Comparison of ENCODE assay signal across 20 cellular contexts in genomic region chr2:88247531-88247930, GRCh38.
DNase-seq lines count a peak whose midpoint lies in the region; ATAC-seq and TF ChIP-seq lines count a peak whose summit lies in the region.
"Had no signal": no experiment of that assay in that cellular context is flagged by ENCODE, and none has a peak within 500 bp of the region (broad histone marks: within the 10 kb centered on the region; RNA-seq: fewer than 3 reads in every experiment).

No MANE protein-coding gene starts in this region.

- POLR2A ChIA-PET in SK-N-SH (lab: Yijun Ruan, JAX): no interaction called here

- H3K27ac ChIP-seq in SK-N-SH (ENCODE audit: low read depth in 2 of 2, low read length in 1 of 2): no peak overlapping the region
- H3K27ac ChIP-seq: cardiac muscle cell, spleen had no signal

- no peaks in the 10 kb centered on the region for H3K9me2 ChIP-seq in SK-N-SH

- no peaks in the 10 kb centered on the region for H3F3A ChIP-seq in SK-N-SH (replicated peaks; ENCODE audit: insufficient read depth)

- no peaks in the 10 kb centered on the region for H3K79me2 ChIP-seq in SK-N-SH (ENCODE audit: insufficient read depth)

- TF ChIP-seq CTCF in SK-N-SH (IDR thresholded peaks at IDR 0.05): no peak

- CTCF ChIA-PET in SK-N-SH (lab: Yijun Ruan, JAX): no interaction called here

- peaks cover 2 to 8% of the 10 kb centered on the region in 2 donors for H3K9me3 Mint-ChIP-seq in activated T-cell treated with anti-CD3 and anti-CD28 coated beads, Interleukin-2, amount 50 U/mL, for 72 hours
- peaks cover 0 to 7% of the 10 kb centered on the region in 2 donors for H3K9me3 Mint-ChIP-seq in effector memory CD8-positive, alpha-beta T cell

- H3K36me3 ChIP-seq in SK-N-SH (replicated peaks in 1 of 2; ENCODE audit: control insufficient read depth in 1 of 2, insufficient read depth in 2 of 2, low read length in 1 of 2): no peaks in the 10 kb centered on the region
- H3K36me3 ChIP-seq: cardiac muscle cell, spleen had no signal

- no peak for TF ChIP-seq RAD21 in SK-N-SH (IDR thresholded peaks at IDR 0.05; ENCODE audit: low read length)

- WGBS in SK-N-SH (ENCODE audit: low lambda C conversion rate): 33% methylated on average over 5 of the region's 6 CpGs

- no peaks in the 10 kb centered on the region for H4K20me1 ChIP-seq in SK-N-SH (ENCODE audit: insufficient read depth)

- no peaks in the 10 kb centered on the region for H3K4me1 Mint-ChIP-seq in activated T-cell treated with anti-CD3 and anti-CD28 coated beads, Interleukin-2, amount 50 U/mL, for 72 hours (ENCODE audit: low read depth)
- H3K4me1 Mint-ChIP-seq in effector memory CD8-positive, alpha-beta T cell (ENCODE audit: low read depth in 2 of 2): peaks cover 1 to 8% of the 10 kb centered on the region in 2 donors
- H3K4me1 Mint-ChIP-seq: activated B cell treated with CpG ODN at 0.5 μM for 24 hours had no signal

- no peak overlapping the region for H3K4me3 Mint-ChIP-seq in activated T-cell treated with anti-CD3 and anti-CD28 coated beads, Interleukin-2, amount 50 U/mL, for 72 hours
- no peak overlapping the region for H3K4me3 Mint-ChIP-seq in effector memory CD8-positive, alpha-beta T cell
- H3K4me3 Mint-ChIP-seq: activated B cell treated with CpG ODN at 0.5 μM for 24 hours had no signal

- no peak overlapping the region for H3K9ac ChIP-seq in SK-N-SH

- no peak for TF ChIP-seq EP300 in SK-N-SH (IDR thresholded peaks at IDR 0.05; ENCODE audit: borderline replicate concordance in 1 of 2, low read depth in 1 of 2, low read length in 1 of 2)

- H3K4me3 ChIP-seq in SK-N-SH (ENCODE audit: low read depth in 2 of 2, low read length in 1 of 2): no peak overlapping the region
- H3K4me3 ChIP-seq: cardiac muscle cell, spleen had no signal

- H3K9me3 ChIP-seq in SK-N-SH: no peaks in the 10 kb centered on the region

- peaks cover 0 to 6% of the 10 kb centered on the region in 2 experiments; a peak in 1 of 4 replicates for H3K4me1 ChIP-seq in SK-N-SH (ENCODE audit: control insufficient read depth in 1 of 2, insufficient read depth in 2 of 2, low read depth in 1 of 2, low read length in 1 of 2)
- H3K4me1 ChIP-seq: spleen had no signal

- peak; percentile 44 to 63 for ATAC-seq in activated T-cell treated with anti-CD3 and anti-CD28 coated beads, Interleukin-2, amount 50 U/mL, for 72 hours (replicated peaks in 1 of 2)
- peak; percentile 66 for ATAC-seq in effector memory CD8-positive, alpha-beta T cell (replicated peaks)
- ATAC-seq in GM18861 (IDR thresholded peaks at IDR 0.05; ENCODE audit: unreplicated experiment): no peak

- no peak overlapping the region for H3K27ac Mint-ChIP-seq in activated T-cell treated with anti-CD3 and anti-CD28 coated beads, Interleukin-2, amount 50 U/mL, for 72 hours
- H3K27ac Mint-ChIP-seq in effector memory CD8-positive, alpha-beta T cell: peak overlapping the region in 1 of 2 donors; percentile 41
- H3K27ac Mint-ChIP-seq: activated B cell treated with CpG ODN at 0.5 μM for 24 hours had no signal

- H3K36me3 Mint-ChIP-seq in activated T-cell treated with anti-CD3 and anti-CD28 coated beads, Interleukin-2, amount 50 U/mL, for 72 hours (ENCODE audit: insufficient read depth in 2 of 2): no peaks in the 10 kb centered on the region
- no peaks in the 10 kb centered on the region for H3K36me3 Mint-ChIP-seq in effector memory CD8-positive, alpha-beta T cell (ENCODE audit: insufficient read depth)

- H2AFZ ChIP-seq in SK-N-SH (ENCODE audit: low read depth): no peak overlapping the region

- no peaks in the 10 kb centered on the region for H3K27me3 ChIP-seq in SK-N-SH (ENCODE audit: insufficient read depth)
- H3K27me3 ChIP-seq: cardiac muscle cell had no signal

- H3K27me3 Mint-ChIP-seq in activated T-cell treated with anti-CD3 and anti-CD28 coated beads, Interleukin-2, amount 50 U/mL, for 72 hours (ENCODE audit: low read depth): peaks cover 17% of the 10 kb centered on the region
- H3K27me3 Mint-ChIP-seq in effector memory CD8-positive, alpha-beta T cell: peaks cover 0 to 25% of the 10 kb centered on the region in 2 donors

- DNase-seq in activated T-cell treated with anti-CD3 and anti-CD28 coated beads, Interleukin-2, amount 50 U/mL, for 72 hours: peak; percentile 4 to 5
- DNase-seq in activated T-cell treated with anti-CD3 and anti-CD28 coated beads, Interleukin-2, amount 50 U/mL, for 1 hour: no peak
- DNase-seq in HT1080 (ENCODE audit: low read depth) (peak; percentile 54), SK-N-SH (no peak)
- DNase-seq in effector memory CD8-positive, alpha-beta T cell: no peak
- peak; percentile 3 for DNase-seq in stimulated activated CD4-positive, alpha-beta T cell treated with anti-CD3 and anti-CD28 coated beads, Interleukin-2, amount 100 ng/mL, for 4 hours (ENCODE audit: low read depth)
- DNase-seq: activated B cell treated with CpG ODN at 0.5 μM for 24 hours; activated effector memory CD4-positive, alpha-beta T cell treated with Interleukin-2 at 50 U/mL for 16 hours; glutamatergic neuron; H7; kidney glomerular epithelial cell; mammary epithelial cell; MM.1S; NCI-H1436 treated with DMSO at 0.1 percent for 48 hours; NCI-H2171; NCI-H526 treated with DMSO at 0.1 percent for 48 hours; spleen; T1000 had no signal

- H3K4me2 ChIP-seq in SK-N-SH: no peak overlapping the region

TF ChIP-seq in SK-N-SH, 30 proteins besides CTCF, POLR2A, EP300 and RAD21:
- TF ChIP-seq TEAD4 (IDR thresholded peaks at IDR 0.05; ENCODE audit: borderline replicate concordance, insufficient read depth): no peak
- TF ChIP-seq CHD2 (IDR thresholded peaks at IDR 0.05; ENCODE audit: low read length, partially characterized antibody): no peak
- TF ChIP-seq GATA2 (CRISPR knock-in tag; IDR thresholded peaks at IDR 0.05): no peak
- no peak for TF ChIP-seq SMC3 (IDR thresholded peaks at IDR 0.05; ENCODE audit: low read depth, low read length)
- TF ChIP-seq, protein P1, sequence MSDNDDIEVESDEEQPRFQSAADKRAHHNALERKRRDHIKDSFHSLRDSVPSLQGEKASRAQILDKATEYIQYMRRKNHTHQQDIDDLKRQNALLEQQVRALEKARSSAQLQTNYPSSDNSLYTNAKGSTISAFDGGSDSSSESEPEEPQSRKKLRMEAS (IDR thresholded peaks at IDR 0.05; ENCODE audit: low read depth): no peak
- no peak for TF ChIP-seq ZBTB33 (IDR thresholded peaks at IDR 0.05; ENCODE audit: borderline replicate concordance, low read depth)
- no peak for TF ChIP-seq FOXJ3 (CRISPR knock-in tag; IDR thresholded peaks at IDR 0.05)
- no peak for TF ChIP-seq USF2 (IDR thresholded peaks at IDR 0.05; ENCODE audit: borderline replicate concordance, low read depth, low read length)
- no peak for TF ChIP-seq MEF2A (IDR thresholded peaks at IDR 0.05; ENCODE audit: borderline replicate concordance, low read depth)
- TF ChIP-seq POLR2AphosphoS5 (IDR thresholded peaks at IDR 0.05; ENCODE audit: low read depth, low read length): no peak
- TF ChIP-seq, protein P2, sequence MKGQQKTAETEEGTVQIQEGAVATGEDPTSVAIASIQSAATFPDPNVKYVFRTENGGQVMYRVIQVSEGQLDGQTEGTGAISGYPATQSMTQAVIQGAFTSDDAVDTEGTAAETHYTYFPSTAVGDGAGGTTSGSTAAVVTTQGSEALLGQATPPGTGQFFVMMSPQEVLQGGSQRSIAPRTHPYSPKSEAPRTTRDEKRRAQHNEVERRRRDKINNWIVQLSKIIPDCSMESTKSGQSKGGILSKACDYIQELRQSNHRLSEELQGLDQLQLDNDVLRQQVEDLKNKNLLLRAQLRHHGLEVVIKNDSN (IDR thresholded peaks at IDR 0.05; ENCODE audit: borderline replicate concordance, low read depth): no peak
- TF ChIP-seq FOXM1 (IDR thresholded peaks at IDR 0.05; ENCODE audit: low read depth): no peak
- TF ChIP-seq JUND (IDR thresholded peaks at IDR 0.05): no peak
- no peak for TF ChIP-seq YY1 (IDR thresholded peaks at IDR 0.05; ENCODE audit: low read depth)

Comparison
In these comparisons a context has a peak if more than half of its experiments do, and no peak if none do; other contexts are left out.
1. DNase-seq: peak in activated T-cell treated with anti-CD3 and anti-CD28 coated beads, Interleukin-2, amount 50 U/mL, for 72 hours (2 of 2), HT1080 (single experiment) and stimulated activated CD4-positive, alpha-beta T cell treated with anti-CD3 and anti-CD28 coated beads, Interleukin-2, amount 100 ng/mL, for 4 hours (single experiment); none in activated T-cell treated with anti-CD3 and anti-CD28 coated beads, Interleukin-2, amount 50 U/mL, for 1 hour (single experiment), effector memory CD8-positive, alpha-beta T cell (0 of 3) and SK-N-SH (single experiment).